ENCODE assay signal across 8 cellular contexts in the genomic region with DNA sequence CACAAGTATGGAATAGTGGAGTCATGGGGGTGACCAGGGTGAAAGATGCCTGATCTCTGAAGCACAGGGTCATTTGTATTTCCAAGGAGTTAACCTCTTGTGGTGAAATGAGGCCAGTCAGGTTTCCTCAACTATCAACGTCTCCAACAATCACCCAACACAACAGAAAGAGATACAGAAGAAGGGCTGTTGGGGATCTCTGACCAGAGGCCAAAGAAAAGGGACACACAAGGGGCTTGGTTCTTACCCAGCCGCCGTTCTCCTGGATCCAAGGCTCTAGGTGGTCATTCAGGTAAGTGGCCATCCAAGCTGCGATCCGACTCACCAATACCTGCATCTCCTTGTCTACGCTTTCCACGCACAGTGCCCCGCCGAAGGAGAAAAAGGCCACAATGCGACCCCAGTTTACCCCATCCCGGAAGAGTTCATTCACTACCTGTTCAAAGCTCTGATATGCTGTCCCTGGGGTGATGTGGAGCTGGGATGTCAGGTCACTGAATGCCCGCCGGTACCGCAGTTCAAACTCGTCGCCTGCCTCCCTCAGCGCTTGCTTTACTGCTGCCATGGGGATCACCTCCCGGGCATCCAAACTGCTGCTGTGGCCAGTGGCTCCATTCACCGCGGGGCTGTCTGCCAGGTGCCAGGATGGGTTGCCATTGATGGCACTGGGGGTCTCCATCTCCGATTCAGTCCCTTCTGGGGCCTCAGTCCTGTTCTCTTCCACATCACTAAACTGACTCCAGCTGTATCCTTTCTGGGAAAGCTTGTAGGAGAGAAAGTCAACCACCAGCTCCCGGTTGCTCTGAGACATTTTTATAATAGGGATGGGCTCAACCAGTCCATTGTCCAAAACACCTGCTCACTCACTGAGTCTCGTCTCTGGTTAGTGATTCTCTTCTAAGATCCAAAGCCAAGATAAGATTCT. TPM values are rescaled to one million over a fixed set of nuclear protein-coding genes. Genes with fewer than 3 reads are reported as not detected.
DNase-seq lines count a peak whose midpoint lies in the region; ATAC-seq, FAIRE-seq and TF ChIP-seq lines count a peak whose summit lies in the region.

No MANE protein-coding gene starts in this region.

- H3K4me1 ChIP-seq in left ventricle myocardium inferior: peaks cover 67% of the 10 kb centered on the region

- peaks cover 64% of the 10 kb centered on the region for H3K36me3 Mint-ChIP-seq in activated T-helper 17 cell treated with anti-CD3 and anti-CD28 coated beads, Interleukin-2, amount 50 U/mL, for 72 hours (ENCODE audit: low read depth)

- peak overlapping the region; percentile 98 for H3K27ac Mint-ChIP-seq in activated T-helper 17 cell treated with anti-CD3 and anti-CD28 coated beads, Interleukin-2, amount 50 U/mL, for 72 hours

- no peaks in the 10 kb centered on the region for H3K27me3 ChIP-seq in left ventricle myocardium inferior (ENCODE audit: low read depth)

- peak; percentile 24 for DNase-seq in stimulated activated CD4-positive, alpha-beta T cell treated with anti-CD3 and anti-CD28 coated beads, Interleukin-1b, Interleukin-23, amount 100 ng/mL, for 48 hours
- DNase-seq in stimulated activated CD4-positive, alpha-beta T cell treated with anti-CD3 and anti-CD28 coated beads, Interleukin-4, amount 100 ng/mL, for 24 hours: no peak
- peak; percentile 41 for DNase-seq in left ventricle myocardium inferior
- no peak for DNase-seq in skeletal muscle cell (ENCODE audit: low read depth)
- no peak for DNase-seq in H54 (ENCODE audit: insufficient read length, low spot score)
- no peak for DNase-seq in NCI-H446 (lab: John Stamatoyannopoulos, UW)

- no peaks in the 10 kb centered on the region for H3K27me3 Mint-ChIP-seq in activated T-helper 17 cell treated with anti-CD3 and anti-CD28 coated beads, Interleukin-2, amount 50 U/mL, for 72 hours

- no peak for TF ChIP-seq CTCF in left ventricle myocardium inferior (IDR thresholded peaks at IDR 0.05; ENCODE audit: borderline replicate concordance)

- H3K36me3 ChIP-seq in left ventricle myocardium inferior: peaks cover 27% of the 10 kb centered on the region

- peak overlapping the region; percentile 85 for H3K4me3 ChIP-seq in left ventricle myocardium inferior
- H3K4me3 ChIP-seq in skeletal muscle cell (ENCODE audit: low read depth, low read length): peak overlapping the region; percentile 80

- H3K9me3 ChIP-seq in left ventricle myocardium inferior (replicated peaks): no peaks in the 10 kb centered on the region

- peaks cover 8% of the 10 kb centered on the region for H3K4me1 Mint-ChIP-seq in activated T-helper 17 cell treated with anti-CD3 and anti-CD28 coated beads, Interleukin-2, amount 50 U/mL, for 72 hours

- H3K27ac ChIP-seq in left ventricle myocardium inferior (replicated peaks): peak overlapping the region; percentile 99

- intact Hi-C loops in left ventricle myocardium inferior (cut with micrococcal nuclease): loop anchor here (5.0 kb wide), 1 partner anchor 49 kb away; no protein-coding TSS in a partner anchor

- no peak for FAIRE-seq in H54 (lab: Jason Lieb, UNC)

- H3K9me3 Mint-ChIP-seq in activated T-helper 17 cell treated with anti-CD3 and anti-CD28 coated beads, Interleukin-2, amount 50 U/mL, for 72 hours: no peaks in the 10 kb centered on the region

- TF ChIP-seq POLR2A in H54 (IDR thresholded peaks at IDR 0.05; ENCODE audit: low read depth, low read length): no peak

- ATAC-seq in activated T-helper 17 cell treated with anti-CD3 and anti-CD28 coated beads, Interleukin-2, amount 50 U/mL, for 72 hours (replicated peaks): no peak
- no peak for ATAC-seq in HG02571 (IDR thresholded peaks at IDR 0.05; ENCODE audit: unreplicated experiment)

- peak overlapping the region; percentile 95 for H3K4me3 Mint-ChIP-seq in activated T-helper 17 cell treated with anti-CD3 and anti-CD28 coated beads, Interleukin-2, amount 50 U/mL, for 72 hours

RNA-seq across cellular contexts. Expression of a gene that starts 1.0 kb away (rescaled TPM):
- 100 to 1,000 TPM in 1 of 2 donors, 10 to 100 TPM in 1; 86.7 to 134 TPM for total RNA-seq in activated T-helper 17 cell treated with anti-CD3 and anti-CD28 coated beads, Interleukin-2, amount 50 U/mL, for 72 hours
- total RNA-seq in left ventricle myocardium inferior: 53.2 TPM

RNA-seq across cellular contexts. Expression of a gene that starts 17.4 kb away (rescaled TPM):
- total RNA-seq in activated T-helper 17 cell treated with anti-CD3 and anti-CD28 coated beads, Interleukin-2, amount 50 U/mL, for 72 hours: 100 to 1,000 TPM; 122 to 142 TPM
- total RNA-seq in left ventricle myocardium inferior: 0.71 TPM

Comparison
In these comparisons a context has a peak if more than half of its experiments do, and no peak if none do; other contexts are left out.
1. DNase-seq: peak in stimulated activated CD4-positive, alpha-beta T cell treated with anti-CD3 and anti-CD28 coated beads, Interleukin-1b, Interleukin-23, amount 100 ng/mL, for 48 hours (single experiment) and left ventricle myocardium inferior (single experiment); none in stimulated activated CD4-positive, alpha-beta T cell treated with anti-CD3 and anti-CD28 coated beads, Interleukin-4, amount 100 ng/mL, for 24 hours (single experiment), skeletal muscle cell (single experiment), H54 (single experiment) and NCI-H446 (0 of 2).
2. RNA of a gene that starts 17.4 kb away (total RNA-seq): 122 to 142 TPM in activated T-helper 17 cell treated with anti-CD3 and anti-CD28 coated beads, Interleukin-2, amount 50 U/mL, for 72 hours; 0.71 TPM in left ventricle myocardium inferior (single experiment); every median in the first group is over 10 times any median in the second.